25 cellular contexts compared by ENCODE assay signal in genomic region chr11:110424775-110425444, GRCh38.
"Had no signal": no experiment of that assay in that cellular context is flagged by ENCODE, and none has a peak within 500 bp of the region (broad histone marks: within the 10 kb centered on the region; RNA-seq: fewer than 3 reads in every experiment).

No MANE protein-coding gene starts in this region.

- H3K27me3 ChIP-seq: colonic mucosa, esophagus squamous epithelium, right atrium auricular region, stomach, thyroid gland had no signal

- DNase-seq: colonic mucosa; effector memory CD4-positive, alpha-beta T cell; esophagus squamous epithelium; hypothalamus; immature natural killer cell; islet precursor cell; kidney glomerular epithelial cell; left colon; left ventricle myocardium inferior; lower lobe of right lung; naive B cell; stimulated activated CD4-positive, alpha-beta T cell treated with anti-CD3 and anti-CD28 coated beads, Interleukin-12 subunit alpha, Interleukin-12 subunit beta, amount 100 ng/mL, for 4 hours; stimulated activated CD4-positive, alpha-beta T cell treated with anti-CD3 and anti-CD28 coated beads, Interleukin-1b, Interleukin-23, amount 100 ng/mL, for 48 hours; stimulated activated CD4-positive, alpha-beta T cell treated with anti-CD3 and anti-CD28 coated beads, Interleukin-4, amount 100 ng/mL, for 1 hour; stimulated activated CD8-positive, alpha-beta memory T cell treated with anti-CD3 and anti-CD28 coated beads, Interleukin-4, amount 100 ng/mL, for 48 hours; stimulated activated naive CD4-positive, alpha-beta T cell; stomach; thyroid gland; trophoblast cell had no signal

- ATAC-seq: left colon; lower lobe of right lung; natural killer cell treated with Interleukin-12 subunit alpha and Interleukin-12 subunit beta and Interleukin-15 and Interleukin-18, amount 100 ng/mL, for 72 hours; sciatic nerve had no signal

- H3K27ac ChIP-seq: colonic mucosa, esophagus squamous epithelium, left ventricle myocardium inferior, lower lobe of right lung, neural progenitor cell, prostate gland, right atrium auricular region, stomach, thyroid gland had no signal

- H2AFZ ChIP-seq: neural progenitor cell had no signal

- H3K4me2 ChIP-seq: neural progenitor cell, smooth muscle cell had no signal

- H3K36me3 ChIP-seq: colonic mucosa, esophagus squamous epithelium, left ventricle myocardium inferior, lower lobe of right lung, neural progenitor cell, prostate gland, right atrium auricular region, stomach, thyroid gland had no signal

- H3K9ac ChIP-seq: neural progenitor cell had no signal

- H3K4me1 ChIP-seq: colonic mucosa, prostate gland, thyroid gland had no signal

- H3K9me3 ChIP-seq: colonic mucosa, esophagus squamous epithelium, lower lobe of right lung, prostate gland, thyroid gland had no signal

- H3K4me3 ChIP-seq: colonic mucosa, esophagus squamous epithelium, left ventricle myocardium inferior, lower lobe of right lung, neural progenitor cell, prostate gland, right atrium auricular region, smooth muscle cell, stomach, thyroid gland had no signal
